12 cellular contexts compared by ENCODE assay signal in the genomic region with DNA sequence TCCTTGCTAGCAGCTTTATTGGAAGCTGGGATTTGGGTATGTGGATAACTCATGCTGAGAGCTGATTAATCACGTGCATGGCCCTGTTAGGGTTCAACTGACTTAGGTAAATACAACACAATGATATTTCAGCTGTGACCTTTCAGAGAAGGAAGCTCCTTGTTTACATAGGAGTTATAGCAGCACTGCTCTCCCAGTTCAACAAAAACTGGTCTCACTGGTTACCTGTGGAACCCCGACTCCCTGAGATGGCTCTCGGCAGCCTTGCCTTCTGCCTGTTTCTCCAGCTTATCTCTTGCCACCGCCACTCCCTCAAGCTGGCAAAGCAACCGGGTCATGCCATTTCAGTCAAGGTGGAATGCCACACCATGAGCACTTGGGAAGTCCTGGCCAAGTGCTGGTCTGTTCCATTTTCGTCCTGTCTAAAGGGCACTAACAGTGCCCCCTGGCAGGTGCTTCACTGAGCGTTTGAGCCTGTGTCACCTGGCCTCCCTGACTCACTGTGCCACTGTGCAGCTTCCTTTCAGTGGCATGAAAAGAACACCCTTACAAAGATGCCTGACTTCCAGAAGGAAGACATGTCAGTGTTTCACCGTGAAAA. TPM values are rescaled to one million over a fixed set of nuclear protein-coding genes. Genes with fewer than 3 reads are reported as not detected.
DNase-seq lines count a peak whose midpoint lies in the region; ATAC-seq, FAIRE-seq and TF ChIP-seq lines count a peak whose summit lies in the region.
"Had no signal": no experiment of that assay in that cellular context is flagged by ENCODE, and none has a peak within 500 bp of the region (broad histone marks: within the 10 kb centered on the region; RNA-seq: fewer than 3 reads in every experiment).

No MANE protein-coding gene starts in this region.

- no peaks in the 10 kb centered on the region for H3K79me2 ChIP-seq in K562 (ENCODE audit: control insufficient read depth, insufficient read depth, low read length)
- no peaks in the 10 kb centered on the region for H3K79me2 ChIP-seq in HepG2 (ENCODE audit: insufficient read depth, low read length)

- TF ChIP-seq CTCF in 22Rv1 (IDR thresholded peaks at IDR 0.05) (peak; percentile 54), K562 (IDR thresholded peaks at IDR 0.05 in 2 of 3, conservative IDR thresholded peaks at IDR 0.05 in 1 of 3; ENCODE audit: insufficient read depth in 2 of 3, low read depth in 1 of 3, low read length in 3 of 3) (no peak), HepG2 (CRISPR knock-in tag; IDR thresholded peaks at IDR 0.05) (peak; percentile 25; the same call in 1 of the 2 replicates)

- POLR2A ChIA-PET in K562 (lab: Yijun Ruan, JAX) (interaction anchor here (0.7 to 1.2 kb wide), 4 partner anchors 9 to 57 kb away, joined by 3 read pairs; no protein-coding TSS in a partner anchor), HepG2 (lab: Yijun Ruan, JAX) (interaction anchor here (1.2 to 1.5 kb wide), 2 partner anchors 15 to 132 kb away, joined by 3 to 4 read pairs; partner anchors contain the start of gene MORC3)

- no peak overlapping the region for H2AFZ ChIP-seq in K562 (ENCODE audit: low read depth, low read length)
- no peak overlapping the region for H2AFZ ChIP-seq in HepG2 (ENCODE audit: low read length)

- H3K4me1 ChIP-seq in K562 (replicated peaks in 1 of 2; ENCODE audit: control insufficient read depth in 2 of 2, insufficient read depth in 2 of 2, low read length in 2 of 2) (peaks cover 0 to 3% of the 10 kb centered on the region in 2 experiments; a peak in 1 of 5 replicates), HepG2 (ENCODE audit: insufficient read depth, low read length) (peaks cover 16% of the 10 kb centered on the region)

- TF ChIP-seq POLR2A in K562 (conservative IDR thresholded peaks at IDR 0.05) (no peak), HepG2 (IDR thresholded peaks at IDR 0.05; ENCODE audit: insufficient read depth in 1 of 2, low read depth in 2 of 2, low read length in 2 of 2) (no peak)

- ATAC-seq in K562 (no peak), HepG2 (peak; percentile 88), GM19324 (IDR thresholded peaks at IDR 0.05; ENCODE audit: low FRiP score, unreplicated experiment) (no peak)

- WGBS in K562 (ENCODE audit: insufficient coverage, low coverage, missing lambda C conversion rate) = 2% methylated on average over 8 of the region's 8 CpGs
- WGBS in HepG2 (ENCODE audit: low lambda C conversion rate) = 37% methylated on average over 7 of the region's 8 CpGs

- H3K4me3 ChIP-seq in K562 = no peak overlapping the region
- no peak overlapping the region for H3K4me3 ChIP-seq in HepG2 (replicated peaks in 1 of 3; ENCODE audit: insufficient read depth in 1 of 3, low read depth in 2 of 3, low read length in 3 of 3)
- H3K4me3 ChIP-seq: sigmoid colon had no signal

- H3K27me3 ChIP-seq in K562 (ENCODE audit: control insufficient read depth in 2 of 2, insufficient read depth in 2 of 2, low read length in 2 of 2) (peaks cover 31 to 52% of the 10 kb centered on the region in 2 experiments; a peak in 4 of 5 replicates), HepG2 (ENCODE audit: control insufficient read depth in 1 of 2, insufficient read depth in 2 of 2, low read length in 2 of 2) (no peaks in the 10 kb centered on the region)
- H3K27me3 ChIP-seq: sigmoid colon had no signal

- H3K36me3 ChIP-seq in K562 (ENCODE audit: control insufficient read depth, insufficient read depth, low read length) (no peaks in the 10 kb centered on the region), HepG2 (replicated peaks in 1 of 2; ENCODE audit: control insufficient read depth in 1 of 2, insufficient read depth in 2 of 2, low read length in 2 of 2) (no peaks in the 10 kb centered on the region; a peak in 1 of 5 replicates)
- H3K36me3 ChIP-seq: sigmoid colon had no signal

- peak; percentile 45 for DNase-seq in NCI-H1092 (lab: John Stamatoyannopoulos, UW)
- no peak for DNase-seq in K562 (ENCODE audit: extremely low read depth in 1 of 4, low spot score in 3 of 4)
- peak; percentile 50 for DNase-seq in HepG2 (ENCODE audit: low spot score)
- DNase-seq in NCI-H1105 treated with DMSO at 0.1 percent for 48 hours (lab: John Stamatoyannopoulos, UW) = no peak
- no peak for DNase-seq in pons (ENCODE audit: low spot score)
- no peak for DNase-seq in stimulated activated CD4-positive, alpha-beta T cell treated with anti-CD3 and anti-CD28 coated beads, Interleukin-4, amount 100 ng/mL, for 24 hours
- DNase-seq: activated T-cell treated with anti-CD3 and anti-CD28 coated beads, Interleukin-2, amount 50 U/mL, for 48 hours; AML-193; MV-4-11; sigmoid colon had no signal

- FAIRE-seq in K562 (lab: Jason Lieb, UNC) (no peak), HepG2 (lab: Jason Lieb, UNC) (no peak)

- H3K4me2 ChIP-seq in K562 (ENCODE audit: insufficient read depth, low read length) (no peak overlapping the region), HepG2 (ENCODE audit: low read depth, low read length) (0 out of 2 replicates have a peak overlapping the region, but pooled peaks have one; percentile 2)

- no peaks in the 10 kb centered on the region for H3K9me1 ChIP-seq in K562 (ENCODE audit: control insufficient read depth, insufficient read depth, low read length)

- H3K27ac ChIP-seq in 22Rv1 = peak overlapping the region; percentile 85
- H3K27ac ChIP-seq in K562 (ENCODE audit: extremely low read depth, low read depth, low read length) = no peak overlapping the region
- H3K27ac ChIP-seq in HepG2 (ENCODE audit: extremely low read length, insufficient read depth, low read length) = peak overlapping the region; percentile 9

- BruUV-seq in K562 (replicated peaks; lab: Mats Ljungman, UMichigan) (no TSS peak), HepG2 (replicated peaks; lab: Mats Ljungman, UMichigan) (no TSS peak)

- H4K20me1 ChIP-seq in K562 (replicated peaks; ENCODE audit: control insufficient read depth, insufficient read depth, low read length) = 0 out of 2 replicates have a peak, but pooled peaks cover 5% of the 10 kb centered on the region
- no peaks in the 10 kb centered on the region for H4K20me1 ChIP-seq in HepG2 (ENCODE audit: insufficient read depth, low read length)

- intact Hi-C loops in K562 (cut with micrococcal nuclease) = no loop called here
- intact Hi-C loops in HepG2 (cut with micrococcal nuclease; ENCODE audit: unreplicated experiment) = no loop called here

- H3K9me3 ChIP-seq in K562 (replicated peaks; ENCODE audit: control insufficient read depth, insufficient read depth, low read depth, low read length) (no peaks in the 10 kb centered on the region), HepG2 (ENCODE audit: low read length) (no peaks in the 10 kb centered on the region)
- H3K9me3 ChIP-seq: sigmoid colon had no signal

- in situ Hi-C loops in K562 (cut with MboI) = no loop called here
- in situ Hi-C loops in HepG2 (cut with HindIII; ENCODE audit: extremely low pct_ligation_motif_present, low pct_unique_long_range_greater_than_20kb) = no loop called here

- TF ChIP-seq EP300 in K562 (IDR thresholded peaks at IDR 0.05; ENCODE audit: low read length) (no peak), HepG2 (IDR thresholded peaks at IDR 0.05; ENCODE audit: low read depth in 2 of 2, low read length in 2 of 2) (no peak; a peak in 1 of 4 replicates), HepG2 (CRISPR knock-in tag; IDR thresholded peaks at IDR 0.05; ENCODE audit: borderline replicate concordance) (no peak)

- TF ChIP-seq RAD21 in K562 (CRISPR knock-in tag; conservative IDR thresholded peaks at IDR 0.05 in 1 of 2, IDR thresholded peaks at IDR 0.05 in 1 of 2) (no peak), HepG2 (CRISPR knock-in tag; IDR thresholded peaks at IDR 0.05) (no peak)

- H3K9ac ChIP-seq in K562 (ENCODE audit: insufficient read depth in 1 of 2, low read depth in 2 of 2, low read length in 2 of 2) (no peak overlapping the region), HepG2 (ENCODE audit: insufficient read depth, low read depth, low read length) (no peak overlapping the region)

- CTCF ChIA-PET in K562 (lab: Yijun Ruan, JAX; ENCODE audit: low intra/inter-chr PET ratio) = no interaction called here
- CTCF ChIA-PET in HepG2 (lab: Yijun Ruan, JAX; ENCODE audit: low intra/inter-chr PET ratio, low total read pairs) = interaction anchor here (1.4 kb wide), 1 partner anchor 35 kb away, joined by 6 read pairs; no protein-coding TSS in a partner anchor

RNA-seq across cellular contexts. Expression of gene DOP1B, which starts 31.6 kb away (rescaled TPM):
- 1.3 and 1.7 TPM in 2 replicates for total RNA-seq in K562 (2011; cell fraction: chromatin; rRNA removed; ENCODE audit: low replicate concordance)
- 1.2 and 1.8 TPM in 2 replicates for total RNA-seq in K562 (2011; cell fraction: nucleolus; rRNA removed)
- 1.2 and 2.0 TPM in 2 replicates for total RNA-seq in K562 (2011; cell fraction: nucleoplasm; rRNA removed)
- total RNA-seq in K562 (2014; rRNA removed) (0.32 and 0.41 TPM in 2 replicates), K562 (2014; rRNA removed; fragmentation: Illumina TruSeq; extraction: Trizol) (1.2 and 1.4 TPM in 2 replicates), K562 (2015; rRNA removed; fragmentation: Illumina TruSeq; extraction: Trizol) (0.58 and 0.79 TPM in 2 replicates), K562 (2021) (1.8 and 2.2 TPM in 2 replicates), HepG2 (2016; rRNA removed; fragmentation: Illumina TruSeq; extraction: Trizol) (2.8 and 3.0 TPM in 2 replicates)
- polyA plus RNA-seq in K562 (2011; rRNA removed) (0.75 and 1.1 TPM in 2 replicates), K562 (2014; fragmentation: Illumina TruSeq; extraction: Trizol) (0.64 and 0.68 TPM in 2 replicates), K562 (2014; fragmentation: Nextera tagmentation; extraction: Ambion mirVana) (under 1 TPM; 0.04 to 0.06 TPM), K562 (2014; rRNA removed) (0.45 and 0.76 TPM in 2 replicates), HepG2 (2011; rRNA removed) (2.3 and 3.2 TPM in 2 replicates)
- polyA plus RNA-seq in K562 (2011; cell fraction: cytosol; rRNA removed) = 0.58 and 1.6 TPM in 2 replicates
- 0.65 and 2.5 TPM in 2 replicates for polyA plus RNA-seq in K562 (2011; cell fraction: nucleus; rRNA removed)
- polyA plus RNA-seq in K562 (2012) = 1.0 and 2.3 TPM in 2 replicates
- 0.28 and 2.0 TPM in 2 replicates for polyA minus RNA-seq in K562 (2011; rRNA and poly(A)+ RNA removed)
- 0.67 and 2.3 TPM in 2 replicates for polyA minus RNA-seq in K562 (2011; cell fraction: cytosol; rRNA and poly(A)+ RNA removed)
- 0.94 and 3.0 TPM in 2 replicates for polyA minus RNA-seq in K562 (2011; cell fraction: nucleus; rRNA and poly(A)+ RNA removed)
- 2.6 and 3.3 TPM in 2 replicates for total RNA-seq in HepG2 (2016; cell fraction: cytosol; rRNA removed; fragmentation: Illumina TruSeq; extraction: Trizol; ENCODE audit: low read depth)
- 2.4 and 3.0 TPM in 2 replicates for total RNA-seq in HepG2 (2016; cell fraction: insoluble cytoplasmic fraction; rRNA removed; fragmentation: Illumina TruSeq; extraction: Trizol)
- 1.3 and 1.6 TPM in 2 replicates for total RNA-seq in HepG2 (2016; cell fraction: membrane; rRNA removed; fragmentation: Illumina TruSeq; extraction: Trizol)
- total RNA-seq in HepG2 (2016; cell fraction: nucleus; rRNA removed; fragmentation: Illumina TruSeq; extraction: Trizol) = 2.4 and 2.5 TPM in 2 replicates
- polyA plus RNA-seq in HepG2 (2011; cell fraction: cytosol; rRNA removed) = 2.0 and 2.3 TPM in 2 replicates
- 4.2 and 4.4 TPM in 2 replicates for polyA plus RNA-seq in HepG2 (2011; cell fraction: nucleus; rRNA removed)
- 3.9 TPM in 2 replicates for polyA plus RNA-seq in HepG2 (2012)
- polyA plus RNA-seq in HepG2 (2016; cell fraction: cytosol; fragmentation: Illumina TruSeq; extraction: Trizol; ENCODE audit: low read depth) = 0.11 and 0.18 TPM in 2 replicates
- 1.6 TPM in 2 replicates for polyA plus RNA-seq in HepG2 (2016; cell fraction: insoluble cytoplasmic fraction; fragmentation: Illumina TruSeq; extraction: Trizol; ENCODE audit: low read depth)
- 0.45 and 0.50 TPM in 2 replicates for polyA plus RNA-seq in HepG2 (2016; cell fraction: membrane; fragmentation: Illumina TruSeq; extraction: Trizol; ENCODE audit: low read depth)
- 3.0 and 3.5 TPM in 2 replicates for polyA plus RNA-seq in HepG2 (2016; cell fraction: nucleus; fragmentation: Illumina TruSeq; extraction: Trizol; ENCODE audit: insufficient read depth, low read depth)
- polyA minus RNA-seq in HepG2 (2011; rRNA and poly(A)+ RNA removed; ENCODE audit: low replicate concordance) = 1.9 and 6.3 TPM in 2 replicates
- polyA minus RNA-seq in HepG2 (2011; cell fraction: cytosol; rRNA and poly(A)+ RNA removed) = 5.7 and 6.1 TPM in 2 replicates
- 8.0 and 8.5 TPM in 2 replicates for polyA minus RNA-seq in HepG2 (2011; cell fraction: nucleus; rRNA and poly(A)+ RNA removed)

RNA-seq across cellular contexts. Expression of gene CBR3, which starts 53.3 kb away (rescaled TPM):
- not detected in 2 replicates for total RNA-seq in K562 (2011; cell fraction: chromatin; rRNA removed; ENCODE audit: low replicate concordance)
- total RNA-seq in K562 (2011; cell fraction: nucleolus; rRNA removed) = not detected in 2 replicates
- not detected in 2 replicates for total RNA-seq in K562 (2011; cell fraction: nucleoplasm; rRNA removed)
- total RNA-seq in K562 (2014; rRNA removed) (not detected in 2 replicates), K562 (2014; rRNA removed; fragmentation: Illumina TruSeq; extraction: Trizol) (not detected in 2 replicates), K562 (2015; rRNA removed; fragmentation: Illumina TruSeq; extraction: Trizol) (not detected in 2 replicates), K562 (2021) (0.16 TPM in 1 of 2 replicates, not detected in the other), HepG2 (2016; rRNA removed; fragmentation: Illumina TruSeq; extraction: Trizol) (not detected in 2 replicates)
- polyA plus RNA-seq in K562 (2011; rRNA removed) (not detected in 2 replicates), K562 (2014; fragmentation: Illumina TruSeq; extraction: Trizol) (not detected in 2 replicates), K562 (2014; fragmentation: Nextera tagmentation; extraction: Ambion mirVana) (not detected), K562 (2014; rRNA removed) (not detected in 2 replicates), HepG2 (2011; rRNA removed) (not detected in 2 replicates)
- polyA plus RNA-seq in K562 (2011; cell fraction: cytosol; rRNA removed) = not detected in 2 replicates
- not detected in 2 replicates for polyA plus RNA-seq in K562 (2011; cell fraction: nucleus; rRNA removed)
- not detected in 2 replicates for polyA plus RNA-seq in K562 (2012)
- polyA minus RNA-seq in K562 (2011; rRNA and poly(A)+ RNA removed) = not detected in 2 replicates
- not detected in 2 replicates for polyA minus RNA-seq in K562 (2011; cell fraction: cytosol; rRNA and poly(A)+ RNA removed)
- polyA minus RNA-seq in K562 (2011; cell fraction: nucleus; rRNA and poly(A)+ RNA removed) = not detected in 2 replicates
- total RNA-seq in HepG2 (2016; cell fraction: cytosol; rRNA removed; fragmentation: Illumina TruSeq; extraction: Trizol; ENCODE audit: low read depth) = not detected in 2 replicates
- total RNA-seq in HepG2 (2016; cell fraction: insoluble cytoplasmic fraction; rRNA removed; fragmentation: Illumina TruSeq; extraction: Trizol) = not detected in 2 replicates
- total RNA-seq in HepG2 (2016; cell fraction: membrane; rRNA removed; fragmentation: Illumina TruSeq; extraction: Trizol) = not detected in 2 replicates
- total RNA-seq in HepG2 (2016; cell fraction: nucleus; rRNA removed; fragmentation: Illumina TruSeq; extraction: Trizol) = not detected in 2 replicates
- polyA plus RNA-seq in HepG2 (2011; cell fraction: cytosol; rRNA removed) = not detected in 2 replicates
- 0.14 TPM in 1 of 2 replicates, not detected in the other for polyA plus RNA-seq in HepG2 (2011; cell fraction: nucleus; rRNA removed)
- polyA plus RNA-seq in HepG2 (2012) = not detected in 2 replicates
- not detected in 2 replicates for polyA plus RNA-seq in HepG2 (2016; cell fraction: cytosol; fragmentation: Illumina TruSeq; extraction: Trizol; ENCODE audit: low read depth)
- polyA plus RNA-seq in HepG2 (2016; cell fraction: insoluble cytoplasmic fraction; fragmentation: Illumina TruSeq; extraction: Trizol; ENCODE audit: low read depth) = not detected in 2 replicates
- not detected in 2 replicates for polyA plus RNA-seq in HepG2 (2016; cell fraction: membrane; fragmentation: Illumina TruSeq; extraction: Trizol; ENCODE audit: low read depth)
- polyA plus RNA-seq in HepG2 (2016; cell fraction: nucleus; fragmentation: Illumina TruSeq; extraction: Trizol; ENCODE audit: insufficient read depth, low read depth) = not detected in 2 replicates
- polyA minus RNA-seq in HepG2 (2011; rRNA and poly(A)+ RNA removed; ENCODE audit: low replicate concordance) = 2.9 TPM in 1 of 2 replicates, not detected in the other
- not detected in 2 replicates for polyA minus RNA-seq in HepG2 (2011; cell fraction: cytosol; rRNA and poly(A)+ RNA removed)
- not detected in 2 replicates for polyA minus RNA-seq in HepG2 (2011; cell fraction: nucleus; rRNA and poly(A)+ RNA removed)

Comparison
In these comparisons a context has a peak if more than half of its experiments do, and no peak if none do; other contexts are left out.
1. CTCF ChIP-seq: peak in 22Rv1 (single experiment) and HepG2 (single experiment); none in K562 (0 of 3).
2. DNase-seq: peak in NCI-H1092 (single experiment) and HepG2 (single experiment); none in K562 (0 of 4), NCI-H1105 treated with DMSO at 0.1 percent for 48 hours (single experiment), pons (single experiment) and stimulated activated CD4-positive, alpha-beta T cell treated with anti-CD3 and anti-CD28 coated beads, Interleukin-4, amount 100 ng/mL, for 24 hours (single experiment).